ENCODE assay signal across 29 cellular contexts in the genomic region with DNA sequence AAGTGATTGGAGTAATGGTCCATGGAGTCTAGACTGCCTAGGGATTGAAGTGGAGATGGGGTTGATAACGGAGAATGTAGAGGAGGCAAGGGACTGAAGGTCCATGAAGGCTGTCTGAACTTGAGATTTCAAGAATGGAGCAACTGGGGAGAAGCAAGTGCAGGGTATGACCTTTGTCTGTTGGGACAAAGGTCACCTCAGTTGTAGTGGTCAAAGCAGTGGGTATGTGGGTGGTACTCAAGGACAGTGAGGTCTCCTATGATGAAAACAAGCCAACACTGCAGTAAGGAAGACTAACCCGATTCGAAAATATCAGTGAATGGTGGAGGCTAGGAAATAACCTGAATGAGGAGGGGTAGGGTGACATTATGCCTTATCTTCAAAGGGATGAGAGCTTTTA.
"Had no signal": no experiment of that assay in that cellular context is flagged by ENCODE, and none has a peak within 500 bp of the region (broad histone marks: within the 10 kb centered on the region; RNA-seq: fewer than 3 reads in every experiment).

No MANE protein-coding gene starts in this region.

- H3K4me2 ChIP-seq: neural progenitor cell, smooth muscle cell had no signal

- H3K36me3 ChIP-seq: ovary, uterus had no signal

- H3K4me3 ChIP-seq: neural progenitor cell, ovary, psoas muscle, skin epidermis, smooth muscle cell, spleen, suprapubic skin, testis, tibial artery, transverse colon, upper lobe of left lung, uterus had no signal

- H3K27me3 ChIP-seq: neural progenitor cell, ovary, spleen, suprapubic skin, testis, tibial artery, transverse colon, upper lobe of left lung, uterus had no signal

- DNase-seq: naive thymus-derived CD4-positive, alpha-beta T cell; natural killer cell; occipital lobe; ovary; posterior cingulate gyrus; psoas muscle; right cardiac atrium; spleen; stimulated activated CD4-positive, alpha-beta T cell treated with anti-CD3 and anti-CD28 coated beads, Interleukin-12 subunit alpha, Interleukin-12 subunit beta, amount 100 ng/mL, for 4 hours; stimulated activated CD4-positive, alpha-beta T cell treated with anti-CD3 and anti-CD28 coated beads, Interleukin-1b, Interleukin-23, amount 100 ng/mL, for 48 hours; stimulated activated CD4-positive, alpha-beta T cell treated with anti-CD3 and anti-CD28 coated beads, Interleukin-4, amount 100 ng/mL, for 1 hour; stimulated activated CD4-positive, alpha-beta T cell treated with anti-CD3 and anti-CD28 coated beads, Interleukin-4, amount 100 ng/mL, for 4 hours; stimulated activated CD8-positive, alpha-beta memory T cell treated with anti-CD3 and anti-CD28 coated beads, Interleukin-4, amount 100 ng/mL, for 48 hours; stimulated activated naive CD4-positive, alpha-beta T cell; stimulated activated naive CD8-positive, alpha-beta T cell treated with anti-CD3 and anti-CD28 coated beads, Interleukin-15, amount 100 ng/mL, for 72 hours; stimulated activated naive CD8-positive, alpha-beta T cell treated with anti-CD3 and anti-CD28 coated beads, Interleukin-15, Interleukin-2, amounts not matched to agents 100 U/mL and 50 U/mL, for 24 hours; substantia nigra; testis; tibial artery; transverse colon; upper lobe of left lung; uterus had no signal

- H3K4me1 ChIP-seq: neural progenitor cell, parathyroid adenoma had no signal

- ATAC-seq: naive thymus-derived CD4-positive, alpha-beta T cell; natural killer cell; psoas muscle; right cardiac atrium; sciatic nerve; stimulated activated memory B cell treated with anti-CD40 and anti-IgM and Interleukin-4, amounts not matched to agents 10 μg/mL and 1 μg/mL and 100 μg/mL, for 72 hours; stimulated activated naive CD8-positive, alpha-beta T cell treated with anti-CD3 and anti-CD28 coated beads, Interleukin-15, amount 100 ng/mL, for 72 hours; stimulated activated naive CD8-positive, alpha-beta T cell treated with anti-CD3 and anti-CD28 coated beads, Interleukin-15, Interleukin-2, amounts not matched to agents 100 U/mL and 50 U/mL, for 24 hours had no signal

- H3K27ac ChIP-seq: neural progenitor cell, ovary, parathyroid adenoma, psoas muscle, skin epidermis, spleen, suprapubic skin, testis, tibial artery, transverse colon, upper lobe of left lung, uterus had no signal

- H3K9me3 ChIP-seq: ovary, psoas muscle, spleen, suprapubic skin, testis, tibial artery, transverse colon, upper lobe of left lung, uterus had no signal

- H3K79me2 ChIP-seq: parathyroid adenoma had no signal

- H3K9ac ChIP-seq: neural progenitor cell, parathyroid adenoma had no signal

- H2AFZ ChIP-seq: neural progenitor cell, parathyroid adenoma had no signal
